In genomic region chr10:33735463-33735862, GRCh38 we compare ENCODE assay signal across 1 cellular context.
TF ChIP-seq lines count a peak whose summit lies in the region.

No MANE protein-coding gene starts in this region.

TF ChIP-seq in SK-N-SH treated with all-trans-retinoic acid at 6 μM for 48 hours, 23 proteins besides CTCF, POLR2A, EP300 and RAD21 (continued from another document):
- TF ChIP-seq, protein P1, sequence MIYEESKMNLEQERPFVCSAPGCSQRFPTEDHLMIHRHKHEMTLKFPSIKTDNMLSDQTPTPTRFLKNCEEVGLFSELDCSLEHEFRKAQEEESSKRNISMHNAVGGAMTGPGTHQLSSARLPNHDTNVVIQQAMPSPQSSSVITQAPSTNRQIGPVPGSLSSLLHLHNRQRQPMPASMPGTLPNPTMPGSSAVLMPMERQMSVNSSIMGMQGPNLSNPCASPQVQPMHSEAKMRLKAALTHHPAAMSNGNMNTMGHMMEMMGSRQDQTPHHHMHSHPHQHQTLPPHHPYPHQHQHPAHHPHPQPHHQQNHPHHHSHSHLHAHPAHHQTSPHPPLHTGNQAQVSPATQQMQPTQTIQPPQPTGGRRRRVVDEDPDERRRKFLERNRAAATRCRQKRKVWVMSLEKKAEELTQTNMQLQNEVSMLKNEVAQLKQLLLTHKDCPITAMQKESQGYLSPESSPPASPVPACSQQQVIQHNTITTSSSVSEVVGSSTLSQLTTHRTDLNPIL (CRISPR knock-in tag; IDR thresholded peaks at IDR 0.05; ENCODE audit: low read depth) = no peak
- TF ChIP-seq ZFP3 (CRISPR knock-in tag; IDR thresholded peaks at IDR 0.05) = no peak
